In genomic region chr4:106569151-106570029, GRCh38 we compare ENCODE assay signal across 19 cellular contexts.
DNase-seq lines count a peak whose midpoint lies in the region; ATAC-seq and TF ChIP-seq lines count a peak whose summit lies in the region.
"Had no signal": no experiment of that assay in that cellular context is flagged by ENCODE, and none has a peak within 500 bp of the region (broad histone marks: within the 10 kb centered on the region; RNA-seq: fewer than 3 reads in every experiment).

No MANE protein-coding gene starts in this region.

- no peak overlapping the region for H3K56ac ChIP-seq in H9 (ENCODE audit: insufficient read length, low read depth, low read length)

- H3K4me2 ChIP-seq in fibroblast of lung (ENCODE audit: extremely low read depth, insufficient read depth, low read length) (peak overlapping the region; percentile 63), H9 (ENCODE audit: insufficient read depth, insufficient read length, low read length) (no peak overlapping the region)

- H4K5ac ChIP-seq in H9 (ENCODE audit: insufficient read length, low read depth, low read length) = no peak overlapping the region

- H3K27me3 Mint-ChIP-seq in activated naive CD4-positive, alpha-beta T cell treated with anti-CD3 and anti-CD28 coated beads for 36 hours (ENCODE audit: low read depth) = no peaks in the 10 kb centered on the region
- H3K27me3 Mint-ChIP-seq in H9 (ENCODE audit: low read depth) = no peaks in the 10 kb centered on the region
- H3K27me3 Mint-ChIP-seq: activated CD4-positive, alpha-beta memory T cell treated with anti-CD3 and anti-CD28 coated beads, Interleukin-2, amount 10 ng/mL, durations not matched to agents 7 days and 5 days; activated naive CD8-positive, alpha-beta T cell treated with anti-CD3 and anti-CD28 coated beads, Interleukin-2, amount 10 ng/mL, durations not matched to agents 7 days and 5 days; stimulated activated naive CD8-positive, alpha-beta T cell treated with anti-CD3 and anti-CD28 coated beads, Interleukin-15, amount 100 ng/mL, for 72 hours; T-cell had no signal

- H3K4me3 ChIP-seq in ACC112 (ENCODE audit: low read depth, low read length) = peak overlapping the region; percentile 51
- H3K4me3 ChIP-seq in fibroblast of lung (replicated peaks in 1 of 4; ENCODE audit: control extremely low read depth in 1 of 4, insufficient read depth in 1 of 4, low read depth in 3 of 4, low read length in 4 of 4) = peak overlapping the region in 1 of 4 experiments; percentile 3
- H3K4me3 ChIP-seq in heart left ventricle = no peak overlapping the region

- ATAC-seq in GM19351 (IDR thresholded peaks at IDR 0.05; ENCODE audit: unreplicated experiment) (peak; percentile 73), heart left ventricle (no peak)
- ATAC-seq: Panc1; stimulated activated naive CD8-positive, alpha-beta T cell treated with anti-CD3 and anti-CD28 coated beads, Interleukin-15, amount 100 ng/mL, for 72 hours; T-cell had no signal

- H2BK20ac ChIP-seq in H9 (ENCODE audit: low read depth, low read length, poor library complexity, severe bottlenecking) = no peak overlapping the region

- no peak overlapping the region for H2AK5ac ChIP-seq in H9 (ENCODE audit: insufficient read length, low read length)

- H3K9me3 Mint-ChIP-seq in activated naive CD4-positive, alpha-beta T cell treated with anti-CD3 and anti-CD28 coated beads for 36 hours = no peaks in the 10 kb centered on the region
- no peaks in the 10 kb centered on the region for H3K9me3 Mint-ChIP-seq in H9
- H3K9me3 Mint-ChIP-seq: activated naive CD8-positive, alpha-beta T cell treated with anti-CD3 and anti-CD28 coated beads, Interleukin-2, amount 10 ng/mL, durations not matched to agents 7 days and 5 days had no signal

- H3K9ac ChIP-seq in fibroblast of lung (ENCODE audit: insufficient read depth, low read length) = no peak overlapping the region
- H3K9ac ChIP-seq in H9 (ENCODE audit: extremely low read depth, insufficient read length, low read length) = no peak overlapping the region

- H3K79me2 ChIP-seq in ACC112 (ENCODE audit: control insufficient read depth, insufficient read depth, low read length, unreplicated experiment) (no peaks in the 10 kb centered on the region), fibroblast of lung (ENCODE audit: control insufficient read depth, insufficient read depth, low read length) (no peaks in the 10 kb centered on the region), H9 (ENCODE audit: insufficient read depth, low read length) (no peaks in the 10 kb centered on the region)

- H3K36me3 Mint-ChIP-seq in activated naive CD4-positive, alpha-beta T cell treated with anti-CD3 and anti-CD28 coated beads for 36 hours (ENCODE audit: low read depth) = no peaks in the 10 kb centered on the region
- H3K36me3 Mint-ChIP-seq in H9 (ENCODE audit: insufficient read depth in 1 of 3, low read depth in 3 of 3) = no peaks in the 10 kb centered on the region
- H3K36me3 Mint-ChIP-seq: activated naive CD8-positive, alpha-beta T cell treated with anti-CD3 and anti-CD28 coated beads, Interleukin-2, amount 10 ng/mL, durations not matched to agents 7 days and 5 days; T-cell had no signal

- H2BK12ac ChIP-seq in H9 (ENCODE audit: insufficient read length, low read depth, low read length) = no peak overlapping the region

- H3K27ac Mint-ChIP-seq in activated naive CD4-positive, alpha-beta T cell treated with anti-CD3 and anti-CD28 coated beads for 36 hours = no peak overlapping the region
- no peak overlapping the region for H3K27ac Mint-ChIP-seq in H9
- H3K27ac Mint-ChIP-seq: activated CD4-positive, alpha-beta memory T cell treated with anti-CD3 and anti-CD28 coated beads, Interleukin-2, amount 10 ng/mL, durations not matched to agents 7 days and 5 days; activated naive CD8-positive, alpha-beta T cell treated with anti-CD3 and anti-CD28 coated beads, Interleukin-2, amount 10 ng/mL, durations not matched to agents 7 days and 5 days; stimulated activated naive CD8-positive, alpha-beta T cell treated with anti-CD3 and anti-CD28 coated beads, Interleukin-15, amount 100 ng/mL, for 72 hours; T-cell had no signal

- WGBS in H9 (ENCODE audit: extremely low coverage, insufficient read length, low lambda C conversion rate) = no CpG with 5 or more reads among the region's 7 CpGs
- WGBS in heart left ventricle, 4 donors = 80 to 86% (median 82%) methylated on average over 7 of the region's 7 CpGs

- H3K18ac ChIP-seq in H9 (ENCODE audit: insufficient read length, low read depth, low read length) = no peak overlapping the region

- H4K20me1 ChIP-seq in fibroblast of lung (ENCODE audit: control insufficient read depth, extremely low read depth, insufficient read depth, low read length) (no peaks in the 10 kb centered on the region), H9 (ENCODE audit: control insufficient read depth, insufficient read depth, insufficient read length) (no peaks in the 10 kb centered on the region)

- peak; percentile 2 for DNase-seq in RPMI7951 (ENCODE audit: low read depth)
- peak in 1 of 2 donors; percentile 51 for DNase-seq in fibroblast of lung (ENCODE audit: low read depth in 2 of 2)
- no peak for DNase-seq in activated naive CD4-positive, alpha-beta T cell treated with anti-CD3 and anti-CD28 coated beads for 36 hours
- no peak for DNase-seq in COLO829 (ENCODE audit: low spot score)
- DNase-seq in H9 = no peak
- DNase-seq in heart left ventricle = no peak
- DNase-seq: activated CD4-positive, alpha-beta memory T cell treated with anti-CD3 and anti-CD28 coated beads, Interleukin-2, amount 10 ng/mL, durations not matched to agents 7 days and 5 days; activated naive CD8-positive, alpha-beta T cell treated with anti-CD3 and anti-CD28 coated beads, Interleukin-2, amount 10 ng/mL, durations not matched to agents 7 days and 5 days; activated T-cell treated with anti-CD3 and anti-CD28 coated beads, Interleukin-2, amount 50 U/mL, for 48 hours; Caco-2; glutamatergic neuron; NCI-H2029; NCI-H510A; stimulated activated naive CD8-positive, alpha-beta T cell treated with anti-CD3 and anti-CD28 coated beads, Interleukin-15, amount 100 ng/mL, for 72 hours; T-cell had no signal

- H3T11ph ChIP-seq in H9 (ENCODE audit: low read length) = no peak overlapping the region

- no peak for TF ChIP-seq POLR2A in heart left ventricle (IDR thresholded peaks at IDR 0.05)

- H4K91ac ChIP-seq in H9 (ENCODE audit: insufficient read length, low read depth, low read length) = no peak overlapping the region

- intact Hi-C loops in activated naive CD4-positive, alpha-beta T cell treated with anti-CD3 and anti-CD28 coated beads for 36 hours (cut with micrococcal nuclease) = no loop called here
- intact Hi-C loops in heart left ventricle (cut with DNase I) = no loop called here

- no peak overlapping the region for H3K23ac ChIP-seq in H9 (ENCODE audit: insufficient read length, low read depth, low read length)

- no peaks in the 10 kb centered on the region for H3K9me3 ChIP-seq in fibroblast of lung (ENCODE audit: control insufficient read depth, insufficient read depth, low read depth, low read length)
- H3K9me3 ChIP-seq in H9 (ENCODE audit: control insufficient read depth, low read depth, low read length) = no peaks in the 10 kb centered on the region
- H3K9me3 ChIP-seq in heart left ventricle = peaks cover 0 to under 1% (median 0%) of the 10 kb centered on the region in 12 donors
- H3K9me3 ChIP-seq: Caco-2 had no signal

- H2AFZ ChIP-seq in ACC112 (ENCODE audit: low read length, unreplicated experiment) = peak overlapping the region; percentile 80
- H2AFZ ChIP-seq in fibroblast of lung (ENCODE audit: low read length) = peak overlapping the region; percentile 63
- H2AFZ ChIP-seq in H9 (ENCODE audit: low read length) = no peak overlapping the region

- no peak overlapping the region for H2BK15ac ChIP-seq in H9 (ENCODE audit: low read depth, low read length)

- no peak overlapping the region for H4K8ac ChIP-seq in H9 (replicated peaks; ENCODE audit: insufficient read length, low read depth, low read length)

- no peak overlapping the region for H3K14ac ChIP-seq in H9 (ENCODE audit: insufficient read depth, low read length)

- H3K27me3 ChIP-seq in ACC112 (ENCODE audit: insufficient read depth, low read length) (no peaks in the 10 kb centered on the region), fibroblast of lung (ENCODE audit: control insufficient read depth, insufficient read depth, low read length) (no peaks in the 10 kb centered on the region), H9 (ENCODE audit: insufficient read depth, low read length) (no peaks in the 10 kb centered on the region), heart left ventricle (no peaks in the 10 kb centered on the region)

- peaks cover 30% of the 10 kb centered on the region for H3K4me1 ChIP-seq in ACC112 (ENCODE audit: control insufficient read depth, insufficient read depth, low read length, unreplicated experiment)
- no peaks in the 10 kb centered on the region for H3K4me1 ChIP-seq in fibroblast of lung (ENCODE audit: control insufficient read depth, extremely low read depth, insufficient read depth, low read length)
- H3K4me1 ChIP-seq in H9 (ENCODE audit: insufficient read depth, low read length) = no peaks in the 10 kb centered on the region
- H3K4me1 ChIP-seq in heart left ventricle = no peaks in the 10 kb centered on the region
- H3K4me1 ChIP-seq: Caco-2 had no signal

- H2BK5ac ChIP-seq in H9 (ENCODE audit: insufficient read length, low read length) = no peak overlapping the region

- H2BK120ac ChIP-seq in H9 (ENCODE audit: low read depth, low read length, poor library complexity, severe bottlenecking) = no peak overlapping the region

- H3K4ac ChIP-seq in H9 (ENCODE audit: low read depth, low read length) = no peak overlapping the region

- no peaks in the 10 kb centered on the region for H3K23me2 ChIP-seq in H9 (ENCODE audit: insufficient read length, low read depth, low read length, poor library complexity, severe bottlenecking)

- H3K79me1 ChIP-seq in H9 (ENCODE audit: insufficient read depth, low read depth, low read length, poor library complexity, severe bottlenecking) = no peaks in the 10 kb centered on the region

- no peaks in the 10 kb centered on the region for H3K4me1 Mint-ChIP-seq in activated naive CD4-positive, alpha-beta T cell treated with anti-CD3 and anti-CD28 coated beads for 36 hours (ENCODE audit: low read depth)
- peaks cover 3 to 4% of the 10 kb centered on the region in 2 experiments; a peak in 2 of 4 replicates for H3K4me1 Mint-ChIP-seq in H9
- H3K4me1 Mint-ChIP-seq: activated CD4-positive, alpha-beta memory T cell treated with anti-CD3 and anti-CD28 coated beads, Interleukin-2, amount 10 ng/mL, durations not matched to agents 7 days and 5 days; activated naive CD8-positive, alpha-beta T cell treated with anti-CD3 and anti-CD28 coated beads, Interleukin-2, amount 10 ng/mL, durations not matched to agents 7 days and 5 days; stimulated activated naive CD8-positive, alpha-beta T cell treated with anti-CD3 and anti-CD28 coated beads, Interleukin-15, amount 100 ng/mL, for 72 hours; T-cell had no signal

- CTCF ChIA-PET in activated naive CD4-positive, alpha-beta T cell treated with anti-CD3 and anti-CD28 coated beads for 36 hours (lab: Charles Lee) = no interaction called here

- H3K36me3 ChIP-seq in ACC112 (ENCODE audit: insufficient read depth, low read length) = no peaks in the 10 kb centered on the region
- no peaks in the 10 kb centered on the region for H3K36me3 ChIP-seq in fibroblast of lung (ENCODE audit: control insufficient read depth, insufficient read depth, low read length)
- no peaks in the 10 kb centered on the region for H3K36me3 ChIP-seq in heart left ventricle

- no peak overlapping the region for H3K4me3 Mint-ChIP-seq in activated naive CD4-positive, alpha-beta T cell treated with anti-CD3 and anti-CD28 coated beads for 36 hours
- no peak overlapping the region for H3K4me3 Mint-ChIP-seq in H9
- H3K4me3 Mint-ChIP-seq: activated CD4-positive, alpha-beta memory T cell treated with anti-CD3 and anti-CD28 coated beads, Interleukin-2, amount 10 ng/mL, durations not matched to agents 7 days and 5 days; activated naive CD8-positive, alpha-beta T cell treated with anti-CD3 and anti-CD28 coated beads, Interleukin-2, amount 10 ng/mL, durations not matched to agents 7 days and 5 days; stimulated activated naive CD8-positive, alpha-beta T cell treated with anti-CD3 and anti-CD28 coated beads, Interleukin-15, amount 100 ng/mL, for 72 hours; T-cell had no signal

- H3K27ac ChIP-seq in ACC112 (ENCODE audit: low read depth, low read length) (peak overlapping the region; percentile 60), fibroblast of lung (ENCODE audit: insufficient read depth, low read length) (peak overlapping the region; percentile 22), H9 (ENCODE audit: insufficient read length, low read depth, low read length) (no peak overlapping the region), heart left ventricle (no peak overlapping the region)
- H3K27ac ChIP-seq: VCaP had no signal

- TF ChIP-seq CTCF in fibroblast of lung (conservative IDR thresholded peaks at IDR 0.05 in 1 of 2, IDR thresholded peaks at IDR 0.05 in 1 of 2; ENCODE audit: low read depth in 1 of 2, low read length in 2 of 2) (no peak), H9 (conservative IDR thresholded peaks at IDR 0.05) (no peak), heart left ventricle (IDR thresholded peaks at IDR 0.05) (no peak)

Comparison
In these comparisons a context has a peak if more than half of its experiments do, and no peak if none do; other contexts are left out.
1. H3K27ac ChIP-seq: peak in ACC112 (single experiment) and fibroblast of lung (single experiment); none in H9 (single experiment) and heart left ventricle (0 of 12).